ENCODE assay signal across 9 cellular contexts in genomic region chr5:35003018-35003957, GRCh38. TPM values are rescaled to one million over a fixed set of nuclear protein-coding genes. Genes with fewer than 3 reads are reported as not detected.
A peak's percentile ranks its signal among the peaks of the same experiment; 100 is the strongest.
DNase-seq lines count a peak whose midpoint lies in the region; ATAC-seq and TF ChIP-seq lines count a peak whose summit lies in the region.
"Had no signal": no experiment of that assay in that cellular context is flagged by ENCODE, and none has a peak within 500 bp of the region (broad histone marks: within the 10 kb centered on the region; RNA-seq: fewer than 3 reads in every experiment).

No MANE protein-coding gene starts in this region.

- H3K4me3 Mint-ChIP-seq in Calu3 (ENCODE audit: low read depth, unreplicated experiment): no peak overlapping the region
- H3K4me3 Mint-ChIP-seq: activated naive CD8-positive, alpha-beta T cell had no signal

- TF ChIP-seq EP300 in esophagus muscularis mucosa (IDR thresholded peaks at IDR 0.05): no peak
- no peak for TF ChIP-seq EP300 in neural cell (conservative IDR thresholded peaks at IDR 0.05; ENCODE audit: poor library complexity, severe bottlenecking)

- ATAC-seq in GM19468 (IDR thresholded peaks at IDR 0.05; ENCODE audit: extremely low read depth, unreplicated experiment) (peak; percentile 21), thoracic aorta (ENCODE audit: insufficient number of reproducible peaks, low FRiP score, low read depth) (no peak)

- no peaks in the 10 kb centered on the region for H3K79me2 ChIP-seq in neural cell (replicated peaks; ENCODE audit: insufficient read depth, low read length)

- H3K36me3 Mint-ChIP-seq in Calu3 (ENCODE audit: insufficient read depth, unreplicated experiment): no peaks in the 10 kb centered on the region
- H3K36me3 Mint-ChIP-seq: activated naive CD8-positive, alpha-beta T cell had no signal

- TF ChIP-seq RAD21 in neural cell (conservative IDR thresholded peaks at IDR 0.05): no peak

- peaks cover 61% of the 10 kb centered on the region for H3K27me3 Mint-ChIP-seq in Calu3 (ENCODE audit: unreplicated experiment)

- no peaks in the 10 kb centered on the region for H3K4me1 ChIP-seq in NT2/D1 (ENCODE audit: insufficient read depth, insufficient read length)
- no peaks in the 10 kb centered on the region for H3K4me1 ChIP-seq in esophagus muscularis mucosa
- H3K4me1 ChIP-seq in thoracic aorta (ENCODE audit: control insufficient read depth in 1 of 2, low read depth in 2 of 2): no peaks in the 10 kb centered on the region

- H3K4me1 Mint-ChIP-seq in Calu3 (ENCODE audit: low read depth, unreplicated experiment): peaks cover 8% of the 10 kb centered on the region

- H3K27me3 ChIP-seq in NT2/D1 (ENCODE audit: insufficient read depth, insufficient read length) (no peaks in the 10 kb centered on the region), esophagus muscularis mucosa (peaks cover 0 to 16% (median 0%) of the 10 kb centered on the region in 4 donors), neural cell (ENCODE audit: insufficient read depth, low read depth, low read length) (no peaks in the 10 kb centered on the region), thoracic aorta (replicated peaks; ENCODE audit: insufficient read depth) (no peaks in the 10 kb centered on the region)

- H3K36me3 ChIP-seq in NT2/D1 (ENCODE audit: insufficient read depth, insufficient read length, low read length) (no peaks in the 10 kb centered on the region), esophagus muscularis mucosa (no peaks in the 10 kb centered on the region), neural cell (ENCODE audit: insufficient read depth, low read length) (no peaks in the 10 kb centered on the region), thoracic aorta (no peaks in the 10 kb centered on the region)

- no peaks in the 10 kb centered on the region for H3F3A ChIP-seq in neural cell (ENCODE audit: insufficient read depth, low read length, poor library complexity, severe bottlenecking)

- no peaks in the 10 kb centered on the region for H3K9me2 ChIP-seq in neural cell (ENCODE audit: insufficient read depth, low read length)

- H3K27ac ChIP-seq in esophagus muscularis mucosa (replicated peaks in 1 of 4) (no peak overlapping the region), neural cell (ENCODE audit: low read length) (no peak overlapping the region), thoracic aorta (no peak overlapping the region)

- BruUV-seq in Calu3 (replicated peaks; lab: Mats Ljungman, UMichigan): no TSS peak

- H3K9ac ChIP-seq in NT2/D1 (ENCODE audit: insufficient read length, low read depth) (no peak overlapping the region), neural cell (ENCODE audit: low read length) (no peak overlapping the region)

- CTCF ChIA-PET in Calu3 (lab: Charles Lee): interaction anchor here (0.6 to 2.2 kb wide), 8 partner anchors 9 to 529 kb away, joined by 3 to 20 read pairs (median 4); partner anchors contain the start of genes BRIX1 and RAD1

- H4K20me1 ChIP-seq in neural cell (ENCODE audit: insufficient read depth): no peaks in the 10 kb centered on the region

- no peak overlapping the region for H3K27ac Mint-ChIP-seq in Calu3 (ENCODE audit: unreplicated experiment)
- H3K27ac Mint-ChIP-seq: activated naive CD8-positive, alpha-beta T cell had no signal

- H3K4me2 ChIP-seq in neural cell (ENCODE audit: low read length): no peak overlapping the region

- TF ChIP-seq CTCF in Calu3 (IDR thresholded peaks at IDR 0.05; ENCODE audit: unreplicated experiment): peak; percentile 74
- TF ChIP-seq CTCF in esophagus muscularis mucosa (IDR thresholded peaks at IDR 0.05): peak; percentile 48 to 79 (median 71)
- TF ChIP-seq CTCF in neural cell (IDR thresholded peaks at IDR 0.05; ENCODE audit: poor library complexity, severe bottlenecking): peak; percentile 42
- peak; percentile 80 for TF ChIP-seq CTCF in thoracic aorta (IDR thresholded peaks at IDR 0.05)

- WGBS in esophagus muscularis mucosa: 36% methylated on average over 18 of the region's 18 CpGs

- DNase-seq in Calu3 (peak; percentile 78), HUDEP-2 (lab: John Stamatoyannopoulos, UW; ENCODE audit: unreplicated experiment in 76 of 76) (peak in 53 of 76 experiments; percentile 3 to 64 (median 31)), NT2/D1 (ENCODE audit: low read depth, low spot score) (peak; percentile 27), activated T-cell treated with anti-CD3 and anti-CD28 coated beads for 24 hours (ENCODE audit: low read depth) (peak; percentile 53), esophagus muscularis mucosa (ENCODE audit: extremely low spot score) (no peak), thoracic aorta (ENCODE audit: low spot score) (no peak)

- no peak for TF ChIP-seq POLR2A in esophagus muscularis mucosa (IDR thresholded peaks at IDR 0.05; ENCODE audit: low read depth)

- intact Hi-C loops in Calu3 (cut with micrococcal nuclease; ENCODE audit: unreplicated experiment) (loop anchor here (1.0 to 5.0 kb wide), 3 partner anchors 45 to 528 kb away; no protein-coding TSS in a partner anchor), esophagus muscularis mucosa (cut with DNase I) (no loop called here)

- no peaks in the 10 kb centered on the region for H3K9me3 ChIP-seq in NT2/D1 (ENCODE audit: insufficient read depth, low read length)
- no peaks in the 10 kb centered on the region for H3K9me3 ChIP-seq in esophagus muscularis mucosa
- no peaks in the 10 kb centered on the region for H3K9me3 ChIP-seq in neural cell (ENCODE audit: low read length)
- no peaks in the 10 kb centered on the region for H3K9me3 ChIP-seq in thoracic aorta

- H3K9me3 Mint-ChIP-seq in Calu3 (ENCODE audit: low read depth, unreplicated experiment): no peaks in the 10 kb centered on the region

- H3K4me3 ChIP-seq in NT2/D1 (ENCODE audit: insufficient read length, low read depth): no peak overlapping the region
- H3K4me3 ChIP-seq in esophagus muscularis mucosa: no peak overlapping the region
- H3K4me3 ChIP-seq in neural cell (ENCODE audit: low read length): no peak overlapping the region
- no peak overlapping the region for H3K4me3 ChIP-seq in thoracic aorta

- no peak overlapping the region for H2AFZ ChIP-seq in neural cell (ENCODE audit: low read depth, low read length)

TF ChIP-seq in neural cell, 6 proteins besides CTCF, POLR2A, EP300 and RAD21:
- TF ChIP-seq REST (IDR thresholded peaks at IDR 0.05; ENCODE audit: borderline replicate concordance) (no peak), SMC3 (conservative IDR thresholded peaks at IDR 0.05; ENCODE audit: poor library complexity) (no peak), MXI1 (conservative IDR thresholded peaks at IDR 0.05; ENCODE audit: poor library complexity, severe bottlenecking) (no peak), POLR2AphosphoS5 (IDR thresholded peaks at IDR 0.05) (no peak), TAF1 (IDR thresholded peaks at IDR 0.05; ENCODE audit: low read depth) (no peak), EZH2 (IDR thresholded peaks at IDR 0.05; ENCODE audit: borderline replicate concordance, insufficient read depth, low read length, poor library complexity, severe bottlenecking) (no peak)

RNA-seq across cellular contexts. Expression of gene AGXT2, which starts 44.5 kb away (rescaled TPM):
- not detected in 2 replicates for total RNA-seq in Calu3 (2022)
- total RNA-seq in esophagus muscularis mucosa: not detected
- polyA plus RNA-seq in neural cell: not detected in 2 replicates
- not detected in 2 replicates for polyA minus RNA-seq in neural cell
- total RNA-seq in thoracic aorta: not detected

Comparison
In these comparisons a context has a peak if more than half of its experiments do, and no peak if none do; other contexts are left out.
1. DNase-seq: peak in Calu3 (single experiment), HUDEP-2 (53 of 76), NT2/D1 (single experiment) and activated T-cell treated with anti-CD3 and anti-CD28 coated beads for 24 hours (single experiment); none in esophagus muscularis mucosa (single experiment) and thoracic aorta (single experiment).
2. Peak in every context shown above with its lines, with median percentiles within 50 percentile points of each other: CTCF ChIP-seq.